ENCODE assay signal across 8 cellular contexts in the genomic region with DNA sequence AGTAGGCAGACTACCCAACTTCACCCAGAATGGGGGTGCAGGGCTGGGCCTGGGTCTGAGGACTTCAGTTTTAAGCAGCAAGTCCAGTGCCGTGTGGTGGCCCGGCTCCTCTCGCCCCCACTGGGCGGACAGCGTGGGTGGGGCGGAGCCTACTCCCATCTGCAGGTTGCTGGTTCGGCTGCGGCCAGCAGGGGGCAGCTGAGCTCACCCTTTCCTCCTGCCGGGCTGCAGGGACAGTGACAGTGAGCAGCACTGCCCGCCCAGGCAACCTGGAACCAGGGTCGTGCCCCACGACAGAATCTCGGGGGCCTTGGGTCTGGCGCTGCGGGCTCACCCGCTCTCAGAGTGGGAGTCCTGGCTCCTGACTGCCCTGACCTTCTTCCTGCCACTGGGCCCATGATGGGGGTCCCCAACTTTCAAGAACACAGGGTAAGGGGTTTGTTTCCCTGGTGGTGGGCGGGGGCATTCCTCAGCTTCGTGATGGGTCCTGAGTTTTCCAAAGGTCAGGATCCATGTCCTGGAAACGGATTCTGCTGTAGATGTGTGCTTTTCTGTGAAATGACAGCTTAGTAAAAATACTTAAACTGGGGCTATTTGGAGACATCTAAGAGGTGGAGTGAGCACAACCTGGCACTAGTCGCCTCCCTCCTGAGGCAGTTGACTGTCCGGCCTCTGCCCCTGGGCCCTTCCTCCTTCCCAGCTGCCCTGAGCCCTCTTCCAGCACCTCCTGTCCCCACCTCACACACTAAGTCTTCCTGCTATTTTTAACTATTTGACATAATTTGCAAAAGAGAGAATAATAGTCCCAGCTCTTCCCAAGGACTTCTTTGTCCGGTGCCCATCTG. TPM values are rescaled to one million over a fixed set of nuclear protein-coding genes. Genes with fewer than 3 reads are reported as not detected.
DNase-seq lines count a peak whose midpoint lies in the region; ATAC-seq and TF ChIP-seq lines count a peak whose summit lies in the region.

No MANE protein-coding gene starts in this region.

- WGBS in H9 (ENCODE audit: extremely low coverage, insufficient read length, low lambda C conversion rate), result no CpG with 5 or more reads among the region's 22 CpGs
- WGBS in mammary epithelial cell (ENCODE audit: low coverage, missing lambda C conversion rate), result 10% methylated on average over 8 of the region's 22 CpGs

- peak overlapping the region in 1 of 2 experiments; percentile 39; a peak in 2 of 5 replicates for H3K4me3 Mint-ChIP-seq in H9

- H3K4ac ChIP-seq in H9 (ENCODE audit: low read depth, low read length), result no peak overlapping the region

- H3K4me2 ChIP-seq in DND-41 (ENCODE audit: insufficient read depth, low read length) (peak overlapping the region; percentile 86), H9 (ENCODE audit: insufficient read depth, insufficient read length, low read length) (no peak overlapping the region), mammary epithelial cell (ENCODE audit: insufficient read depth, low read depth, low read length) (peak overlapping the region; percentile 58)

- H3K36me3 ChIP-seq in DND-41 (ENCODE audit: insufficient read depth, low read length) (peaks cover 17% of the 10 kb centered on the region), mammary epithelial cell (ENCODE audit: insufficient read depth, low read length) (no peaks in the 10 kb centered on the region)

- H4K5ac ChIP-seq in H9 (ENCODE audit: insufficient read length, low read depth, low read length), result no peak overlapping the region

- intact Hi-C loops in mammary epithelial cell (cut with micrococcal nuclease), result loop anchor here (1.0 to 2.0 kb wide), 6 partner anchors 12 to 158 kb away; no protein-coding TSS in a partner anchor

- peaks cover 0 to 2% (median 0%) of the 10 kb centered on the region in 3 experiments; a peak in 1 of 7 replicates for H3K36me3 Mint-ChIP-seq in H9 (ENCODE audit: insufficient read depth in 1 of 3, low read depth in 3 of 3)

- DNase-seq in DND-41 (peak; percentile 90), H9 (peak; percentile 91), NCI-H2107 (lab: John Stamatoyannopoulos, UW) (peak; percentile 49), mammary epithelial cell (peak; percentile 68), islet precursor cell (peak; percentile 95)
- DNase-seq in stimulated activated CD4-positive, alpha-beta T cell treated with anti-CD3 and anti-CD28 coated beads, Interleukin-12 subunit alpha, Interleukin-12 subunit beta, amount 100 ng/mL, for 48 hours (ENCODE audit: low read depth in 2 of 3, low spot score in 1 of 3), result peak; percentile 89 to 94 (median 90)

- peaks cover 59% of the 10 kb centered on the region for H3K4me1 ChIP-seq in DND-41 (ENCODE audit: insufficient read depth, low read length)
- H3K4me1 ChIP-seq in H9 (ENCODE audit: insufficient read depth, low read length), result peaks cover 3% of the 10 kb centered on the region; the same call in 1 of the 2 replicates
- peaks cover 53% of the 10 kb centered on the region for H3K4me1 ChIP-seq in mammary epithelial cell (ENCODE audit: insufficient read depth, low read length)

- H4K8ac ChIP-seq in H9 (replicated peaks; ENCODE audit: insufficient read length, low read depth, low read length), result no peak overlapping the region

- H2AK5ac ChIP-seq in H9 (ENCODE audit: insufficient read length, low read length), result no peak overlapping the region

- H3K27ac Mint-ChIP-seq in H9, result peak overlapping the region in 1 of 3 experiments; percentile 92; a peak in 1 of 7 replicates

- CTCF ChIA-PET in mammary epithelial cell (lab: Charles Lee; ENCODE audit: low non-redundant PET), result interaction anchor here (0.5 to 1.3 kb wide), 8 partner anchors 11 to 156 kb away, joined by 3 to 34 read pairs (median 4); a partner anchor contains a TSS

- H3K79me1 ChIP-seq in H9 (ENCODE audit: insufficient read depth, low read depth, low read length, poor library complexity, severe bottlenecking), result no peaks in the 10 kb centered on the region

- in situ Hi-C loops in mammary epithelial cell (cut with MboI; ENCODE audit: low sequenced_read_pairs in 2 of 2), result no loop called here

- H3K14ac ChIP-seq in H9 (ENCODE audit: insufficient read depth, low read length), result no peak overlapping the region

- H2BK15ac ChIP-seq in H9 (ENCODE audit: low read depth, low read length), result no peak overlapping the region

- ATAC-seq in DND-41 (ENCODE audit: insufficient read depth, low read depth) (peak; percentile 62), GM19328 (IDR thresholded peaks at IDR 0.05; ENCODE audit: unreplicated experiment) (no peak)

- H3K23me2 ChIP-seq in H9 (ENCODE audit: insufficient read length, low read depth, low read length, poor library complexity, severe bottlenecking), result peaks cover under 1% of the 10 kb centered on the region

- H3K23ac ChIP-seq in H9 (ENCODE audit: insufficient read length, low read depth, low read length), result no peak overlapping the region

- no peaks in the 10 kb centered on the region for H3K9me3 ChIP-seq in DND-41 (ENCODE audit: insufficient read depth, low read length, severe bottlenecking)
- H3K9me3 ChIP-seq in H9 (ENCODE audit: control insufficient read depth, low read depth, low read length), result no peaks in the 10 kb centered on the region
- H3K9me3 ChIP-seq in mammary epithelial cell (replicated peaks; ENCODE audit: insufficient read depth, low read length), result no peaks in the 10 kb centered on the region

- H2BK20ac ChIP-seq in H9 (ENCODE audit: low read depth, low read length, poor library complexity, severe bottlenecking), result no peak overlapping the region

- H4K20me1 ChIP-seq in DND-41 (ENCODE audit: insufficient read depth, low read length), result no peaks in the 10 kb centered on the region
- H4K20me1 ChIP-seq in H9 (ENCODE audit: control insufficient read depth, insufficient read depth, insufficient read length), result no peaks in the 10 kb centered on the region
- no peaks in the 10 kb centered on the region for H4K20me1 ChIP-seq in mammary epithelial cell (ENCODE audit: insufficient read depth, low read length)

- TF ChIP-seq CTCF in DND-41 (IDR thresholded peaks at IDR 0.05; ENCODE audit: borderline replicate concordance, extremely low read depth, low read length, poor library complexity, severe bottlenecking), result peak; percentile 99
- peak; percentile 98 for TF ChIP-seq CTCF in H9 (conservative IDR thresholded peaks at IDR 0.05)
- TF ChIP-seq CTCF in WI38 (IDR thresholded peaks at IDR 0.05; ENCODE audit: low read depth, low read length), result peak; percentile 80
- TF ChIP-seq CTCF in mammary epithelial cell (conservative IDR thresholded peaks at IDR 0.05 in 1 of 2, IDR thresholded peaks at IDR 0.05 in 1 of 2; ENCODE audit: extremely low read depth in 1 of 2, insufficient read depth in 1 of 2, low read depth in 1 of 2, low read length in 2 of 2), result peak; percentile 93 to 97

- no peaks in the 10 kb centered on the region; a peak in 2 of 5 replicates for H3K9me3 Mint-ChIP-seq in H9

- no TSS peak for BruUV-seq in mammary epithelial cell (replicated peaks; lab: Mats Ljungman, UMichigan)

- H3K79me2 ChIP-seq in DND-41 (ENCODE audit: insufficient read depth, low read length) (peaks cover 52% of the 10 kb centered on the region), H9 (ENCODE audit: insufficient read depth, low read length) (no peaks in the 10 kb centered on the region), mammary epithelial cell (ENCODE audit: insufficient read depth, low read length) (peaks cover 24% of the 10 kb centered on the region)

- H3K9ac ChIP-seq in DND-41 (ENCODE audit: low read depth, low read length), result peak overlapping the region; percentile 98
- H3K9ac ChIP-seq in H9 (ENCODE audit: extremely low read depth, insufficient read length, low read length), result no peak overlapping the region
- H3K9ac ChIP-seq in mammary epithelial cell (ENCODE audit: insufficient read depth, low read length), result peak overlapping the region; percentile 31

- no peak overlapping the region for H4K91ac ChIP-seq in H9 (ENCODE audit: insufficient read length, low read depth, low read length)

- H3K56ac ChIP-seq in H9 (ENCODE audit: insufficient read length, low read depth, low read length), result no peak overlapping the region

- no peak overlapping the region for H2BK120ac ChIP-seq in H9 (ENCODE audit: low read depth, low read length, poor library complexity, severe bottlenecking)

- peak overlapping the region in 1 of 2 experiments; percentile 50; a peak in 2 of 4 replicates for H3K4me3 ChIP-seq in DND-41 (ENCODE audit: low read depth in 1 of 2, low read length in 2 of 2)
- H3K4me3 ChIP-seq in WI38 (ENCODE audit: low read depth, low read length), result peak overlapping the region; percentile 27; the same call in 1 of the 2 replicates
- H3K4me3 ChIP-seq in mammary epithelial cell (replicated peaks in 1 of 3; ENCODE audit: insufficient read depth in 1 of 3, low read depth in 2 of 3, low read length in 3 of 3), result peak overlapping the region in 1 of 3 experiments; percentile 39

- no peaks in the 10 kb centered on the region for H3K27me3 ChIP-seq in DND-41 (ENCODE audit: insufficient read depth, low read length, poor library complexity)
- no peaks in the 10 kb centered on the region for H3K27me3 ChIP-seq in H9 (ENCODE audit: insufficient read depth, low read length)
- H3K27me3 ChIP-seq in mammary epithelial cell (ENCODE audit: insufficient read depth, low read length), result no peaks in the 10 kb centered on the region

- H3T11ph ChIP-seq in H9 (ENCODE audit: low read length), result no peak overlapping the region

- H2BK12ac ChIP-seq in H9 (ENCODE audit: insufficient read length, low read depth, low read length), result no peak overlapping the region

- dilution Hi-C loops in mammary epithelial cell (cut with HindIII; ENCODE audit: low sequenced_read_pairs), result no loop called here

- H3K27me3 Mint-ChIP-seq in H9 (ENCODE audit: low read depth), result peaks cover 11% of the 10 kb centered on the region

- peak overlapping the region; percentile 54 for H2AFZ ChIP-seq in DND-41 (ENCODE audit: low read depth, low read length)
- no peak overlapping the region for H2AFZ ChIP-seq in H9 (ENCODE audit: low read length)
- H2AFZ ChIP-seq in mammary epithelial cell (ENCODE audit: low read depth, low read length), result no peak overlapping the region

- H2BK5ac ChIP-seq in H9 (ENCODE audit: insufficient read length, low read length), result no peak overlapping the region

- peak overlapping the region; percentile 99 for H3K27ac ChIP-seq in DND-41 (ENCODE audit: low read length)
- no peak overlapping the region for H3K27ac ChIP-seq in H9 (ENCODE audit: insufficient read length, low read depth, low read length)
- peak overlapping the region; percentile 16 for H3K27ac ChIP-seq in mammary epithelial cell (ENCODE audit: insufficient read depth, low read depth, low read length)

- peaks cover 51 to 57% of the 10 kb centered on the region in 2 experiments for H3K4me1 Mint-ChIP-seq in H9

- H3K18ac ChIP-seq in H9 (ENCODE audit: insufficient read length, low read depth, low read length), result no peak overlapping the region

RNA-seq across cellular contexts. Expression of a gene that starts 6.0 kb away (rescaled TPM):
- total RNA-seq in H9 (2021) (11.1 and 12.7 TPM in 2 replicates), mammary epithelial cell (100 to 1,000 TPM; 364 to 775 TPM)
- 20.1 TPM for polyA plus RNA-seq in mammary epithelial cell
- 98.8 TPM for polyA minus RNA-seq in mammary epithelial cell

RNA-seq across cellular contexts. Expression of a gene that starts 30.1 kb away (rescaled TPM):
- total RNA-seq in H9 (2021), result 19.0 and 22.7 TPM in 2 replicates
- total RNA-seq in mammary epithelial cell, result 10 to 100 TPM; 43.4 to 74.8 TPM
- 34.0 TPM for polyA plus RNA-seq in mammary epithelial cell
- polyA minus RNA-seq in mammary epithelial cell, result 43.2 TPM

RNA-seq across cellular contexts. Expression of a gene that starts 34.1 kb away (rescaled TPM):
- total RNA-seq in H9 (2021) (1.1 and 1.6 TPM in 2 replicates), mammary epithelial cell (1 to 10 TPM in 1 of 2 donors, under 1 TPM in 1; 0.50 to 2.4 TPM)
- 0.28 TPM for polyA plus RNA-seq in mammary epithelial cell
- polyA minus RNA-seq in mammary epithelial cell, result 2.0 TPM

Comparison
In these comparisons a context has a peak if more than half of its experiments do, and no peak if none do; other contexts are left out.
1. RNA of a gene that starts 6.0 kb away (total RNA-seq): 364 to 775 TPM in mammary epithelial cell; 11.1 to 12.7 TPM in H9; every median in the first group is over 10 times any median in the second.
2. Peak in every context shown above with its lines, with median percentiles within 50 percentile points of each other: DNase-seq and CTCF ChIP-seq.